In genomic region chr2:173238385-173238784, GRCh38 we compare ENCODE assay signal across 15 cellular contexts.
"Had no signal": no experiment of that assay in that cellular context is flagged by ENCODE, and none has a peak within 500 bp of the region (broad histone marks: within the 10 kb centered on the region; RNA-seq: fewer than 3 reads in every experiment).

No MANE protein-coding gene starts in this region.

- H3K4me1 ChIP-seq: sigmoid colon, thyroid gland had no signal

- H3K27me3 ChIP-seq: sigmoid colon, thyroid gland had no signal

- H3K27ac ChIP-seq: sigmoid colon, thyroid gland had no signal

- H3K9me3 ChIP-seq: sigmoid colon, thyroid gland had no signal

- ATAC-seq: activated T-cell treated with anti-CD3 and anti-CD28 coated beads, Interleukin-2, amount 50 U/mL, for 72 hours had no signal

- H3K4me3 ChIP-seq: sigmoid colon, thyroid gland had no signal

- H3K36me3 ChIP-seq: thyroid gland had no signal

- DNase-seq: activated CD4-positive, alpha-beta T cell treated with anti-CD3 and anti-CD28 coated beads, Interleukin-2, amount 10 ng/mL, durations not matched to agents 24 days and 14 days; activated CD4-positive, CD25-positive, alpha-beta regulatory T cell; activated CD8-positive, alpha-beta memory T cell treated with anti-CD3 and anti-CD28 coated beads, Interleukin-2, amount 50 U/mL, for 48 hours; activated gamma-delta T cell treated with Interleukin-2 at 50 U/mL for 16 hours; activated naive CD8-positive, alpha-beta T cell treated with anti-CD3 and anti-CD28 coated beads for 36 hours; activated T-cell treated with anti-CD3 and anti-CD28 coated beads, Interleukin-2, amount 50 U/mL, for 72 hours; amygdala; cerebellar nuclear complex; effector memory CD4-positive, alpha-beta T cell; foreskin fibroblast; mesendoderm; sigmoid colon; stimulated activated CD4-positive, alpha-beta T cell treated with anti-CD3 and anti-CD28 coated beads, Interleukin-12 subunit alpha, Interleukin-12 subunit beta, amount 100 ng/mL, for 4 hours; stimulated activated CD4-positive, alpha-beta T cell treated with anti-CD3 and anti-CD28 coated beads, Interleukin-2, amount 100 ng/mL, for 24 hours; thyroid gland had no signal
